Comparison of ENCODE assay signal across 9 cellular contexts in the genomic region with DNA sequence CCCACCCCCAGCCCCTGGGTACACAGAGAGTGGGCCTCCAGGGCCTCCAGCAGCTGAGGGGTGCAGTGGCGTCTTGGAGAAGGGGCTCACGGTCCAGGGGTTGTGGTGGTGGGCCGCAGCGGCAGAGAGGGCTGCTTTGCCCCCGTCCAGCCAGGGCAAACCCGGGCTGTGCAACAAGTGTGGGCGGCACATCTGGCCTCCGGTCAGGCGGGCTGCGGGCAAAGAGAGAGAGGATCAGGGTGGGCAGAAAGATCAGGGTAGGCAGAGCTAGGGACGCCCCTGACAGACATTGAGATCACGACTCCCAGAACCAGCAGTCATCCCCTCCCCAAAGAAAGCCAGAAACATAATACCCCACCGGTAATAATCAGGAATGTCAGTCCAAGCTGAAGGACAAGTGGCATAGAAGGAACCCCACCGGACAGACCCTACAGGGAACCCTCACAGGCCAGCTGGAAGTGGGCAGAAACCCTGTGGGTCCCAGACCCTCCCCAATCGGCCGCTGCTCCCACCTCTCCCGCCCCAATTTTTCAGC. TPM values are rescaled to one million over a fixed set of nuclear protein-coding genes. Genes with fewer than 3 reads are reported as not detected.
DNase-seq lines count a peak whose midpoint lies in the region; ATAC-seq and TF ChIP-seq lines count a peak whose summit lies in the region.
"Had no signal": no experiment of that assay in that cellular context is flagged by ENCODE, and none has a peak within 500 bp of the region (broad histone marks: within the 10 kb centered on the region; RNA-seq: fewer than 3 reads in every experiment).

No MANE protein-coding gene starts in this region.

- H3K4me1 ChIP-seq in CD8-positive, alpha-beta T cell (ENCODE audit: insufficient read depth, low read length): peaks cover 59% of the 10 kb centered on the region
- peaks cover 44% of the 10 kb centered on the region for H3K4me1 ChIP-seq in Panc1 (ENCODE audit: control insufficient read depth, insufficient read depth, low read length)
- H3K4me1 ChIP-seq in ovary (ENCODE audit: insufficient read depth): peaks cover 19% of the 10 kb centered on the region

- TF ChIP-seq POLR2A in erythroblast (IDR thresholded peaks at IDR 0.05; ENCODE audit: low read length) (no peak), ovary (IDR thresholded peaks at IDR 0.05) (no peak)

- in situ Hi-C loops in Panc1 (cut with HindIII; ENCODE audit: low pct_unique_long_range_greater_than_20kb, low sequenced_read_pairs): no loop called here

- H3K36me3 Mint-ChIP-seq in CD8-positive, alpha-beta T cell: no peaks in the 10 kb centered on the region

- no peak overlapping the region for H3K27ac Mint-ChIP-seq in CD8-positive, alpha-beta T cell

- POLR2A ChIA-PET in CD8-positive, alpha-beta T cell (lab: Charles Lee): no interaction called here
- POLR2A ChIA-PET in Panc1 (lab: Charles Lee): interaction anchor here (0.7 kb wide), 1 partner anchor 310 kb away, joined by 3 read pairs; no protein-coding TSS in a partner anchor

- H3K4me1 Mint-ChIP-seq in CD8-positive, alpha-beta T cell (ENCODE audit: low read depth): peaks cover 45% of the 10 kb centered on the region

- H3K36me3 ChIP-seq in CD8-positive, alpha-beta T cell (ENCODE audit: insufficient read depth, low read length): no peaks in the 10 kb centered on the region
- peaks cover 3% of the 10 kb centered on the region for H3K36me3 ChIP-seq in Panc1 (ENCODE audit: control insufficient read depth, insufficient read depth, low read length)
- no peaks in the 10 kb centered on the region for H3K36me3 ChIP-seq in ovary

- TF ChIP-seq CTCF in CD8-positive, alpha-beta T cell (IDR thresholded peaks at IDR 0.05): no peak
- no peak for TF ChIP-seq CTCF in Panc1 (IDR thresholded peaks at IDR 0.05)
- no peak for TF ChIP-seq CTCF in ovary (IDR thresholded peaks at IDR 0.05)
- TF ChIP-seq CTCF in omental fat pad (IDR thresholded peaks at IDR 0.05): no peak

- ATAC-seq in CD8-positive, alpha-beta T cell: no peak
- ATAC-seq in Panc1 (no peak), omental fat pad (ENCODE audit: low FRiP score) (no peak)

- 22 to 53% (median 37%) methylated on average over 17 of the region's 17 CpGs for WGBS in ovary, 3 donors

- no TSS peak for BruUV-seq in Panc1 (replicated peaks; lab: Mats Ljungman, UMichigan)

- H3K9me3 Mint-ChIP-seq in CD8-positive, alpha-beta T cell: no peaks in the 10 kb centered on the region

- CTCF ChIA-PET in CD8-positive, alpha-beta T cell (lab: Charles Lee): interaction anchor here (0.7 kb wide), 1 partner anchor 59 kb away, joined by 3 read pairs; no protein-coding TSS in a partner anchor
- CTCF ChIA-PET in Panc1 (lab: Charles Lee): no interaction called here

- no peak for TF ChIP-seq EP300 in ovary (IDR thresholded peaks at IDR 0.05)

- no peak overlapping the region for H3K27ac ChIP-seq in CD8-positive, alpha-beta T cell (ENCODE audit: low read depth, low read length)
- H3K27ac ChIP-seq in Panc1 (ENCODE audit: low read length): peak overlapping the region; percentile 97
- no peak overlapping the region for H3K27ac ChIP-seq in ovary

- peaks cover 71% of the 10 kb centered on the region for H3K27me3 Mint-ChIP-seq in CD8-positive, alpha-beta T cell (ENCODE audit: low read depth)

- peaks cover 65% of the 10 kb centered on the region for H3K27me3 ChIP-seq in CD8-positive, alpha-beta T cell (ENCODE audit: insufficient read depth, low read length)
- H3K27me3 ChIP-seq in Panc1 (ENCODE audit: control insufficient read depth, insufficient read depth, low read length) (no peaks in the 10 kb centered on the region), ovary (peaks cover 6% of the 10 kb centered on the region)

- no peak for DNase-seq in CD8-positive, alpha-beta T cell
- no peak for DNase-seq in Panc1 (ENCODE audit: low read depth, low spot score)
- DNase-seq in erythroblast (lab: John Stamatoyannopoulos, UW): peak; percentile 40 to 60
- no peak for DNase-seq in ovary
- no peak for DNase-seq in hepatic stellate cell (ENCODE audit: low spot score)
- no peak for DNase-seq in NCI-H510A (lab: John Stamatoyannopoulos, UW)
- DNase-seq in SIG-M5 (lab: John Stamatoyannopoulos, UW): no peak
- DNase-seq in omental fat pad (ENCODE audit: low spot score): no peak

- peak overlapping the region; percentile 50 for H3K4me3 ChIP-seq in CD8-positive, alpha-beta T cell (ENCODE audit: low read depth, low read length)
- H3K4me3 ChIP-seq in Panc1 (ENCODE audit: low read depth in 2 of 2, low read length in 2 of 2): peak overlapping the region; percentile 90 to 92
- peak overlapping the region; percentile 58 for H3K4me3 ChIP-seq in ovary

- intact Hi-C loops in CD8-positive, alpha-beta T cell (cut with DNase I, micrococcal nuclease): no loop called here
- intact Hi-C loops in Panc1 (cut with micrococcal nuclease; ENCODE audit: unreplicated experiment) (no loop called here), ovary (cut with DNase I) (loop anchor here in 1 of 4 donors (5.0 kb wide), 1 partner anchor 59 kb away; no protein-coding TSS in a partner anchor)

- no peaks in the 10 kb centered on the region for H3K9me3 ChIP-seq in CD8-positive, alpha-beta T cell (ENCODE audit: low read length)
- H3K9me3 ChIP-seq in Panc1 (ENCODE audit: control insufficient read depth, insufficient read depth, low read depth, low read length) (no peaks in the 10 kb centered on the region), ovary (no peaks in the 10 kb centered on the region)

- peak overlapping the region; percentile 85 for H3K4me3 Mint-ChIP-seq in CD8-positive, alpha-beta T cell

RNA-seq across cellular contexts. Expression of a gene that starts 6.8 kb away (rescaled TPM):
- total RNA-seq in CD8-positive, alpha-beta T cell: under 1 TPM; 0.27 to 0.39 TPM
- total RNA-seq in Panc1 (2021; ENCODE audit: unreplicated experiment): 74.6 TPM
- polyA plus RNA-seq in Panc1 (2012; ENCODE audit: insufficient read length): 68.5 TPM
- total RNA-seq in ovary: 10 to 100 TPM in 1 of 7 donors, 1 to 10 TPM in 6; 4.0 to 16.1 (median 6.1) TPM
- 1 to 10 TPM; 5.1 to 8.1 TPM for polyA plus RNA-seq in ovary
- 10 to 100 TPM in 2 of 4 donors, 1 to 10 TPM in 2; 4.2 to 32.5 (median 9.0) TPM for total RNA-seq in omental fat pad

RNA-seq across cellular contexts. Expression of a gene that starts 19.5 kb away (rescaled TPM):
- not detected for total RNA-seq in CD8-positive, alpha-beta T cell
- total RNA-seq in Panc1 (2021; ENCODE audit: unreplicated experiment) (not detected), ovary (not detected), omental fat pad (not detected)
- polyA plus RNA-seq in Panc1 (2012; ENCODE audit: insufficient read length): not detected
- not detected for polyA plus RNA-seq in ovary
- total RNA-seq: left colon had no signal

Comparison
In these comparisons a context has a peak if more than half of its experiments do, and no peak if none do; other contexts are left out.
1. DNase-seq: peak in erythroblast (2 of 2); none in CD8-positive, alpha-beta T cell (0 of 7), Panc1 (single experiment), ovary (0 of 5), hepatic stellate cell (single experiment), NCI-H510A (single experiment), SIG-M5 (single experiment) and omental fat pad (single experiment).
2. Peak in every context shown above with its lines, with median percentiles within 50 percentile points of each other: H3K4me3 ChIP-seq.